ENCODE assay signal across 17 cellular contexts in genomic region chr22:36151006-36151595, GRCh38. TPM values are rescaled to one million over a fixed set of nuclear protein-coding genes. Genes with fewer than 3 reads are reported as not detected.
DNase-seq lines count a peak whose midpoint lies in the region; ATAC-seq and TF ChIP-seq lines count a peak whose summit lies in the region.
"Had no signal": no experiment of that assay in that cellular context is flagged by ENCODE, and none has a peak within 500 bp of the region (broad histone marks: within the 10 kb centered on the region; RNA-seq: fewer than 3 reads in every experiment).

No MANE protein-coding gene starts in this region.

- intact Hi-C loops in activated CD4-positive, alpha-beta T cell treated with anti-CD3 and anti-CD28 coated beads, Interleukin-2, amount 10 ng/mL, durations not matched to agents 24 days and 14 days (cut with micrococcal nuclease) = loop anchor here (10.0 kb wide), 1 partner anchor 506 kb away; the partner anchor contains the start of gene APOL6
- intact Hi-C loops in left lung (cut with DNase I) = no loop called here

- peaks cover 0 to 19% of the 10 kb centered on the region in 2 donors for H3K36me3 ChIP-seq in left lung
- H3K36me3 ChIP-seq: pancreas had no signal

- H3K27me3 Mint-ChIP-seq in activated CD4-positive, alpha-beta T cell treated with anti-CD3 and anti-CD28 coated beads, Interleukin-2, amount 10 ng/mL, durations not matched to agents 24 days and 14 days = no peaks in the 10 kb centered on the region

- H3K4me1 ChIP-seq in left lung = peaks cover 25 to 77% of the 10 kb centered on the region in 2 donors

- peak overlapping the region; percentile 1 to 28 for H3K27ac ChIP-seq in left lung
- H3K27ac ChIP-seq: pancreas had no signal

- no peak for ATAC-seq in left lung
- ATAC-seq: GM23338, pancreas had no signal

- TF ChIP-seq CTCF in choroid plexus epithelial cell (conservative IDR thresholded peaks at IDR 0.05; ENCODE audit: low read depth, low read length) (no peak), left lung (IDR thresholded peaks at IDR 0.05) (no peak)

- DNase-seq in activated CD4-positive, alpha-beta T cell treated with anti-CD3 and anti-CD28 coated beads, Interleukin-2, amount 10 ng/mL, durations not matched to agents 24 days and 14 days = no peak
- no peak for DNase-seq in activated CD4-positive, alpha-beta T cell treated with anti-CD3 and anti-CD28 coated beads for 4 hours
- DNase-seq in choroid plexus epithelial cell (ENCODE audit: low read depth) = peak; percentile 29
- DNase-seq in left lung = no peak
- peak; percentile 80 for DNase-seq in stromal cell of bone marrow (ENCODE audit: low read depth)
- no peak for DNase-seq in NCI-H1105 treated with DMSO at 0.1 percent for 48 hours (lab: John Stamatoyannopoulos, UW)
- no peak for DNase-seq in AG08395 (ENCODE audit: low spot score)
- DNase-seq in NCI-H524 (lab: John Stamatoyannopoulos, UW) = no peak
- DNase-seq: 8988T; central memory CD4-positive, alpha-beta T cell; NCI-H1092 treated with DMSO at 0.1 percent for 48 hours; NCI-H524 treated with DMSO at 0.1 percent for 48 hours; pancreas; stimulated activated CD4-positive, alpha-beta T cell treated with anti-CD3 and anti-CD28 coated beads, Interleukin-4, amount 100 ng/mL, for 24 hours had no signal

- peak overlapping the region; percentile 29 for H3K27ac Mint-ChIP-seq in activated CD4-positive, alpha-beta T cell treated with anti-CD3 and anti-CD28 coated beads, Interleukin-2, amount 10 ng/mL, durations not matched to agents 24 days and 14 days
- H3K27ac Mint-ChIP-seq: GM23338 had no signal

- no peak overlapping the region for H3K4me3 Mint-ChIP-seq in activated CD4-positive, alpha-beta T cell treated with anti-CD3 and anti-CD28 coated beads, Interleukin-2, amount 10 ng/mL, durations not matched to agents 24 days and 14 days
- H3K4me3 Mint-ChIP-seq: GM23338 had no signal

- no peaks in the 10 kb centered on the region for H3K9me3 ChIP-seq in left lung
- H3K9me3 ChIP-seq: pancreas had no signal

- no peaks in the 10 kb centered on the region for H3K27me3 ChIP-seq in left lung
- H3K27me3 ChIP-seq: pancreas had no signal

- H3K4me3 ChIP-seq in choroid plexus epithelial cell (ENCODE audit: low read depth, low read length) (no peak overlapping the region), left lung (no peak overlapping the region)
- H3K4me3 ChIP-seq: GM23338, pancreas had no signal

- H3K4me1 Mint-ChIP-seq in activated CD4-positive, alpha-beta T cell treated with anti-CD3 and anti-CD28 coated beads, Interleukin-2, amount 10 ng/mL, durations not matched to agents 24 days and 14 days = peaks cover 44% of the 10 kb centered on the region

- peaks cover 64% of the 10 kb centered on the region for H3K36me3 Mint-ChIP-seq in activated CD4-positive, alpha-beta T cell treated with anti-CD3 and anti-CD28 coated beads, Interleukin-2, amount 10 ng/mL, durations not matched to agents 24 days and 14 days (ENCODE audit: low read depth)

- H3K9me3 Mint-ChIP-seq in activated CD4-positive, alpha-beta T cell treated with anti-CD3 and anti-CD28 coated beads, Interleukin-2, amount 10 ng/mL, durations not matched to agents 24 days and 14 days = no peaks in the 10 kb centered on the region

RNA-seq across cellular contexts. Expression of gene APOL3, which starts 9.5 kb away (rescaled TPM):
- total RNA-seq in activated CD4-positive, alpha-beta T cell treated with anti-CD3 and anti-CD28 coated beads, Interleukin-2, amount 10 ng/mL, durations not matched to agents 24 days and 14 days = 42.2 and 44.8 TPM in 2 replicates
- 10 to 100 TPM; 27.0 to 57.9 TPM for total RNA-seq in left lung
- total RNA-seq: GM23338 had no signal

RNA-seq across cellular contexts. Expression of gene APOL4, which starts 50.5 kb away (rescaled TPM):
- total RNA-seq in activated CD4-positive, alpha-beta T cell treated with anti-CD3 and anti-CD28 coated beads, Interleukin-2, amount 10 ng/mL, durations not matched to agents 24 days and 14 days = 0.17 TPM in 1 of 2 replicates, not detected in the other
- 10 to 100 TPM in 1 of 2 donors, 1 to 10 TPM in 1; 8.5 to 12.8 TPM for total RNA-seq in left lung
- total RNA-seq: GM23338, HT1080, RPMI7951 had no signal

Comparison
In these comparisons a context has a peak if more than half of its experiments do, and no peak if none do; other contexts are left out.
1. DNase-seq: peak in choroid plexus epithelial cell (single experiment) and stromal cell of bone marrow (single experiment); none in activated CD4-positive, alpha-beta T cell treated with anti-CD3 and anti-CD28 coated beads, Interleukin-2, amount 10 ng/mL, durations not matched to agents 24 days and 14 days (single experiment), activated CD4-positive, alpha-beta T cell treated with anti-CD3 and anti-CD28 coated beads for 4 hours (0 of 2), left lung (0 of 2), NCI-H1105 treated with DMSO at 0.1 percent for 48 hours (single experiment), AG08395 (single experiment) and NCI-H524 (0 of 2).